ENCODE assay signal across 1 cellular context in the genomic region with DNA sequence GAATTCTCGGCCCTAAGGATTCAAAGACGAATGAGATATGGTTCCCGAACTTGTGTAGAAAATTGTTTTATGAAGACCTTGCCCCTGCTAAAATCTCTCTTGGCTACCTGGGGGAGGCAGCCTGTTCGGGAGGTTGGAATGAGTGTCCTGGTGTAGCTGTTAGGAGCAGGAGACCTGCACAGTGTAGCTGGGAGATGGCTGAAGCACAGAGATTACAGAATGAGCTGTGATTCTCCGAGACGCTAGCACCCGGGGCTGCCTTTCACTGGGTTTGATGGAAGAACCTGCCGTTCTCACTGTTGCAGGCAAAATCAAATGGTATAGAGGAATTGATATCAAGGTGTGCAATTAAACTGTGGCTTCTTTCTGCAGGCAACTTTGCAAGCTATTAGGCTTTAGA.
TF ChIP-seq lines count a peak whose summit lies in the region.

No MANE protein-coding gene starts in this region.

TF ChIP-seq in IMR-90, 13 proteins besides CTCF, POLR2A, EP300 and RAD21 (continued from another document):
- TF ChIP-seq, protein P1, sequence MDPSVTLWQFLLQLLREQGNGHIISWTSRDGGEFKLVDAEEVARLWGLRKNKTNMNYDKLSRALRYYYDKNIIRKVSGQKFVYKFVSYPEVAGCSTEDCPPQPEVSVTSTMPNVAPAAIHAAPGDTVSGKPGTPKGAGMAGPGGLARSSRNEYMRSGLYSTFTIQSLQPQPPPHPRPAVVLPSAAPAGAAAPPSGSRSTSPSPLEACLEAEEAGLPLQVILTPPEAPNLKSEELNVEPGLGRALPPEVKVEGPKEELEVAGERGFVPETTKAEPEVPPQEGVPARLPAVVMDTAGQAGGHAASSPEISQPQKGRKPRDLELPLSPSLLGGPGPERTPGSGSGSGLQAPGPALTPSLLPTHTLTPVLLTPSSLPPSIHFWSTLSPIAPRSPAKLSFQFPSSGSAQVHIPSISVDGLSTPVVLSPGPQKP (IDR thresholded peaks at IDR 0.05; ENCODE audit: borderline replicate concordance, low read depth, low read length), result no peak
- TF ChIP-seq, protein P2, sequence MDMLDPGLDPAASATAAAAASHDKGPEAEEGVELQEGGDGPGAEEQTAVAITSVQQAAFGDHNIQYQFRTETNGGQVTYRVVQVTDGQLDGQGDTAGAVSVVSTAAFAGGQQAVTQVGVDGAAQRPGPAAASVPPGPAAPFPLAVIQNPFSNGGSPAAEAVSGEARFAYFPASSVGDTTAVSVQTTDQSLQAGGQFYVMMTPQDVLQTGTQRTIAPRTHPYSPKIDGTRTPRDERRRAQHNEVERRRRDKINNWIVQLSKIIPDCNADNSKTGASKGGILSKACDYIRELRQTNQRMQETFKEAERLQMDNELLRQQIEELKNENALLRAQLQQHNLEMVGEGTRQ (IDR thresholded peaks at IDR 0.05; ENCODE audit: low read depth, low read length), result no peak
- no peak for TF ChIP-seq SMC3 (IDR thresholded peaks at IDR 0.05; ENCODE audit: low read depth, low read length)
- no peak for TF ChIP-seq MAZ (IDR thresholded peaks at IDR 0.05; ENCODE audit: borderline replicate concordance, low read depth, low read length)
- TF ChIP-seq MXI1 (IDR thresholded peaks at IDR 0.05; ENCODE audit: borderline replicate concordance, low read depth, low read length), result no peak
- TF ChIP-seq NFE2L2 (IDR thresholded peaks at IDR 0.05; ENCODE audit: low read depth, low read length), result no peak
- TF ChIP-seq CHD1 (IDR thresholded peaks at IDR 0.05; ENCODE audit: low read depth, low read length), result no peak
